In genomic region chr12:121443911-121444841, GRCh38 we compare ENCODE assay signal across 12 cellular contexts. TPM values are rescaled to one million over a fixed set of nuclear protein-coding genes. Genes with fewer than 3 reads are reported as not detected.
DNase-seq lines count a peak whose midpoint lies in the region; ATAC-seq and TF ChIP-seq lines count a peak whose summit lies in the region.
"Had no signal": no experiment of that assay in that cellular context is flagged by ENCODE, and none has a peak within 500 bp of the region (broad histone marks: within the 10 kb centered on the region; RNA-seq: fewer than 3 reads in every experiment).

No MANE protein-coding gene starts in this region.

- H4K20me1 ChIP-seq in GM23338 (replicated peaks; ENCODE audit: insufficient read depth) = peaks cover 29% of the 10 kb centered on the region

- H3K4me3 ChIP-seq in GM23338 = no peak overlapping the region
- H3K4me3 ChIP-seq: PC-9, smooth muscle cell had no signal

- peaks cover 30% of the 10 kb centered on the region for H3K79me2 ChIP-seq in GM23338 (replicated peaks; ENCODE audit: insufficient read depth)

- H3K27ac Mint-ChIP-seq in GM23338 = peak overlapping the region; percentile 74
- H3K27ac Mint-ChIP-seq in activated B cell treated with CpG ODN at 0.5 μM for 24 hours = peak overlapping the region; percentile 53
- H3K27ac Mint-ChIP-seq in stimulated activated effector memory CD8-positive, alpha-beta T cell treated with anti-CD3 and anti-CD28 coated beads, Interleukin-12 subunit alpha, Interleukin-12 subunit beta, amount 100 ng/mL, for 72 hours = peak overlapping the region; percentile 79
- H3K27ac Mint-ChIP-seq in MCF 10A (ENCODE audit: low read depth, unreplicated experiment) = no peak overlapping the region

- POLR2A ChIA-PET in activated B cell treated with CpG ODN at 0.5 μM for 24 hours (lab: Charles Lee) (interaction anchor here (1.9 kb wide), 1 partner anchor 43 kb away, joined by 8 read pairs; no protein-coding TSS in a partner anchor), MCF 10A (lab: Yijun Ruan, JAX) (interaction anchor here (0.6 kb wide), 1 partner anchor 92 kb away, joined by 3 read pairs; no protein-coding TSS in a partner anchor)

- H3K27ac ChIP-seq in GM23338 (ENCODE audit: low read depth) = peak overlapping the region; percentile 72; the same call in 1 of the 2 replicates
- H3K27ac ChIP-seq: PC-9 had no signal

- ATAC-seq in GM23338 (peak; percentile 7; the same call in 2 of the 3 replicates), activated B cell treated with CpG ODN at 0.5 μM for 24 hours (ENCODE audit: low read depth) (no peak), left colon (peak; percentile 78), GM18502 (IDR thresholded peaks at IDR 0.05; ENCODE audit: poor library complexity, unreplicated experiment) (no peak)
- no peak for ATAC-seq in stimulated activated effector memory CD8-positive, alpha-beta T cell treated with anti-CD3 and anti-CD28 coated beads, Interleukin-12 subunit alpha, Interleukin-12 subunit beta, amount 100 ng/mL, for 72 hours

- CTCF ChIA-PET in activated B cell treated with CpG ODN at 0.5 μM for 24 hours (lab: Charles Lee) (interaction anchor here (0.6 to 2.7 kb wide), 16 partner anchors 10 to 189 kb away, joined by 3 to 48 read pairs (median 4); partner anchors contain the start of genes ANAPC5 and RNF34), MCF 10A (lab: Yijun Ruan, JAX) (interaction anchor here (0.6 to 7.8 kb wide), 25 partner anchors 11 to 1226 kb away, joined by 3 to 80 read pairs (median 4); no protein-coding TSS in a partner anchor)

- peaks cover 18% of the 10 kb centered on the region for H3F3A ChIP-seq in GM23338 (replicated peaks; ENCODE audit: low read depth)

- H3K4me3 Mint-ChIP-seq in GM23338 = no peak overlapping the region
- no peak overlapping the region for H3K4me3 Mint-ChIP-seq in activated B cell treated with CpG ODN at 0.5 μM for 24 hours
- H3K4me3 Mint-ChIP-seq in stimulated activated effector memory CD8-positive, alpha-beta T cell treated with anti-CD3 and anti-CD28 coated beads, Interleukin-12 subunit alpha, Interleukin-12 subunit beta, amount 100 ng/mL, for 72 hours = no peak overlapping the region
- H3K4me3 Mint-ChIP-seq in MCF 10A (ENCODE audit: unreplicated experiment) = no peak overlapping the region
- H3K4me3 Mint-ChIP-seq: CD4-positive, CD25-positive, alpha-beta regulatory T cell; naive thymus-derived CD8-positive, alpha-beta T cell had no signal

- peaks cover 10% of the 10 kb centered on the region; the same call in 2 of the 3 replicates for H3K4me1 Mint-ChIP-seq in GM23338
- H3K4me1 Mint-ChIP-seq in activated B cell treated with CpG ODN at 0.5 μM for 24 hours = peaks cover 13% of the 10 kb centered on the region
- peaks cover 23% of the 10 kb centered on the region for H3K4me1 Mint-ChIP-seq in stimulated activated effector memory CD8-positive, alpha-beta T cell treated with anti-CD3 and anti-CD28 coated beads, Interleukin-12 subunit alpha, Interleukin-12 subunit beta, amount 100 ng/mL, for 72 hours
- no peaks in the 10 kb centered on the region for H3K4me1 Mint-ChIP-seq in MCF 10A (ENCODE audit: insufficient read depth, unreplicated experiment)

- H3K36me3 Mint-ChIP-seq in GM23338 (ENCODE audit: low read depth) = peaks cover 66% of the 10 kb centered on the region
- H3K36me3 Mint-ChIP-seq in activated B cell treated with CpG ODN at 0.5 μM for 24 hours (ENCODE audit: low read depth) = peaks cover 81% of the 10 kb centered on the region
- H3K36me3 Mint-ChIP-seq in stimulated activated effector memory CD8-positive, alpha-beta T cell treated with anti-CD3 and anti-CD28 coated beads, Interleukin-12 subunit alpha, Interleukin-12 subunit beta, amount 100 ng/mL, for 72 hours = peaks cover 84% of the 10 kb centered on the region
- H3K36me3 Mint-ChIP-seq in MCF 10A (ENCODE audit: insufficient read depth, unreplicated experiment) = peaks cover 36% of the 10 kb centered on the region

- no peak overlapping the region for H2AFZ ChIP-seq in GM23338
- H2AFZ ChIP-seq: PC-9 had no signal

- H3K27me3 ChIP-seq in GM23338 (ENCODE audit: insufficient read depth) = no peaks in the 10 kb centered on the region

- H3K36me3 ChIP-seq in GM23338 (ENCODE audit: insufficient read depth) = peaks cover 25% of the 10 kb centered on the region; the same call in 1 of the 2 replicates

- H3K4me2 ChIP-seq in GM23338 = no peak overlapping the region
- H3K4me2 ChIP-seq: PC-9, smooth muscle cell had no signal

- intact Hi-C loops in activated B cell treated with CpG ODN at 0.5 μM for 24 hours (cut with micrococcal nuclease) = loop anchor here (1.0 to 5.0 kb wide), 3 partner anchors 92 to 382 kb away; partner anchors contain the start of gene ANAPC5
- intact Hi-C loops in left colon (cut with DNase I, micrococcal nuclease) = loop anchor here in 1 of 2 donors (5.0 kb wide), 1 partner anchor 107 kb away; no protein-coding TSS in a partner anchor
- intact Hi-C loops in MCF 10A (cut with micrococcal nuclease) = loop anchor here (1.0 to 5.0 kb wide), 3 partner anchors 110 to 382 kb away; no protein-coding TSS in a partner anchor

- TF ChIP-seq CTCF in GM23338 (conservative IDR thresholded peaks at IDR 0.05; ENCODE audit: low read depth in 2 of 2) (no peak), activated B cell treated with CpG ODN at 0.5 μM for 24 hours (IDR thresholded peaks at IDR 0.05) (no peak), MCF 10A (IDR thresholded peaks at IDR 0.05; ENCODE audit: unreplicated experiment) (no peak)

- H3K4me1 ChIP-seq in GM23338 (ENCODE audit: insufficient read depth) = no peaks in the 10 kb centered on the region

- H3K27me3 Mint-ChIP-seq in GM23338 (ENCODE audit: insufficient read depth, low read depth, poor library complexity) (peaks cover 20% of the 10 kb centered on the region), activated B cell treated with CpG ODN at 0.5 μM for 24 hours (no peaks in the 10 kb centered on the region), MCF 10A (ENCODE audit: insufficient read depth, unreplicated experiment) (no peaks in the 10 kb centered on the region)
- H3K27me3 Mint-ChIP-seq: CD4-positive, CD25-positive, alpha-beta regulatory T cell; naive thymus-derived CD8-positive, alpha-beta T cell had no signal

- H3K9me3 Mint-ChIP-seq in GM23338 (no peaks in the 10 kb centered on the region), activated B cell treated with CpG ODN at 0.5 μM for 24 hours (no peaks in the 10 kb centered on the region), MCF 10A (ENCODE audit: unreplicated experiment) (no peaks in the 10 kb centered on the region)
- H3K9me3 Mint-ChIP-seq in stimulated activated effector memory CD8-positive, alpha-beta T cell treated with anti-CD3 and anti-CD28 coated beads, Interleukin-12 subunit alpha, Interleukin-12 subunit beta, amount 100 ng/mL, for 72 hours = no peaks in the 10 kb centered on the region
- H3K9me3 Mint-ChIP-seq: CD4-positive, CD25-positive, alpha-beta regulatory T cell; naive thymus-derived CD8-positive, alpha-beta T cell had no signal

- no TSS peak for BruUV-seq in MCF 10A (replicated peaks; lab: Mats Ljungman, UMichigan)

- DNase-seq in GM23338 (ENCODE audit: low spot score) (no peak), activated B cell treated with CpG ODN at 0.5 μM for 24 hours (no peak), left colon (peak; percentile 55 to 64), MCF 10A (ENCODE audit: unreplicated experiment) (no peak)
- no peak for DNase-seq in stimulated activated effector memory CD8-positive, alpha-beta T cell treated with anti-CD3 and anti-CD28 coated beads, Interleukin-12 subunit alpha, Interleukin-12 subunit beta, amount 100 ng/mL, for 72 hours (ENCODE audit: low spot score in 2 of 2)
- no peak for DNase-seq in stimulated activated CD4-positive, alpha-beta T cell treated with anti-CD3 and anti-CD28 coated beads, Interleukin-2, amount 100 ng/mL, for 48 hours
- DNase-seq: cortex of kidney had no signal

- H3K9me2 ChIP-seq in GM23338 (ENCODE audit: insufficient read depth) = no peaks in the 10 kb centered on the region

TF ChIP-seq in GM23338, 12 proteins besides CTCF, POLR2A, EP300 and RAD21:
- no peak for TF ChIP-seq ZNF331 (CRISPR knock-in tag; IDR thresholded peaks at IDR 0.05; ENCODE audit: low read depth)
- no peak for TF ChIP-seq JUNB (IDR thresholded peaks at IDR 0.05; ENCODE audit: unreplicated experiment)
- TF ChIP-seq REST (IDR thresholded peaks at IDR 0.05; ENCODE audit: unreplicated experiment) = no peak
- TF ChIP-seq EZH2phosphoT487 (IDR thresholded peaks at IDR 0.05; ENCODE audit: unreplicated experiment) = no peak
- no peak for TF ChIP-seq CREB1 (CRISPR knock-in tag; IDR thresholded peaks at IDR 0.05; ENCODE audit: low read depth)

RNA-seq across cellular contexts. Expression of gene RNF34, which starts 44.3 kb away (rescaled TPM):
- total RNA-seq in GM23338 (2014; rRNA removed; shearing (Covaris generic)) = 50.1 and 63.3 TPM in 2 replicates
- polyA plus RNA-seq in GM23338 (2016; fragmentation: Nextera tagmentation; extraction: Ambion mirVana) = 47.1 and 47.2 TPM in 2 replicates
- total RNA-seq in activated B cell treated with CpG ODN at 0.5 μM for 24 hours (71.2 and 75.3 TPM in 2 replicates), left colon (10 to 100 TPM; 36.7 to 46.1 TPM), MCF 10A (2022) (40.5 and 40.9 TPM in 2 replicates)

Comparison
In these comparisons a context has a peak if more than half of its experiments do, and no peak if none do; other contexts are left out.
1. ATAC-seq: peak in GM23338 (single experiment) and left colon (single experiment); none in activated B cell treated with CpG ODN at 0.5 μM for 24 hours (single experiment), stimulated activated effector memory CD8-positive, alpha-beta T cell treated with anti-CD3 and anti-CD28 coated beads, Interleukin-12 subunit alpha, Interleukin-12 subunit beta, amount 100 ng/mL, for 72 hours (single experiment) and GM18502 (single experiment).
2. DNase-seq: peak in left colon (2 of 2); none in GM23338 (single experiment), activated B cell treated with CpG ODN at 0.5 μM for 24 hours (single experiment), stimulated activated effector memory CD8-positive, alpha-beta T cell treated with anti-CD3 and anti-CD28 coated beads, Interleukin-12 subunit alpha, Interleukin-12 subunit beta, amount 100 ng/mL, for 72 hours (0 of 2), stimulated activated CD4-positive, alpha-beta T cell treated with anti-CD3 and anti-CD28 coated beads, Interleukin-2, amount 100 ng/mL, for 48 hours (0 of 2) and MCF 10A (single experiment).